18 cellular contexts compared by ENCODE assay signal in genomic region chr4:42787071-42787463, GRCh38.
"Had no signal": no experiment of that assay in that cellular context is flagged by ENCODE, and none has a peak within 500 bp of the region (broad histone marks: within the 10 kb centered on the region; RNA-seq: fewer than 3 reads in every experiment).

No MANE protein-coding gene starts in this region.

- H3K27ac Mint-ChIP-seq: T-cell; T-helper 1 cell treated with Interleukin-12 subunit alpha and Interleukin-12 subunit beta and Interleukin-4 antibody, amounts not matched to agents 30 μg/mL and 1 μg/mL, for 36 hours had no signal

- H3K36me3 Mint-ChIP-seq: T-cell had no signal

- H3K4me2 ChIP-seq: SK-N-SH had no signal

- ATAC-seq: Panc1, PC-3, T-cell had no signal

- H3K9me3 Mint-ChIP-seq: T-helper 1 cell treated with Interleukin-12 subunit alpha and Interleukin-12 subunit beta and Interleukin-4 antibody, amounts not matched to agents 30 μg/mL and 1 μg/mL, for 36 hours had no signal

- H3K9me3 ChIP-seq: SK-N-SH had no signal

- H3K4me3 Mint-ChIP-seq: T-cell; T-helper 1 cell treated with Interleukin-12 subunit alpha and Interleukin-12 subunit beta and Interleukin-4 antibody, amounts not matched to agents 30 μg/mL and 1 μg/mL, for 36 hours had no signal

- H3K27ac ChIP-seq: HL-60, RWPE1 had no signal

- H3K4me1 Mint-ChIP-seq: T-cell had no signal

- H3K9me2 ChIP-seq: SK-N-SH had no signal

- DNase-seq: KBM-7; MV-4-11; NCI-H1048; NCI-H1105; NCI-H1436 treated with DMSO at 0.1 percent for 48 hours; NCI-H226; NCI-H69; NCI-H774; NK-92 treated with Interleukin-12 subunit alpha and Interleukin-12 subunit beta, amount 100 ng/mL, for 24 hours; PC-3; SHP77; SK-N-SH; SW 1271; T-cell had no signal

- H3K9ac ChIP-seq: SK-N-SH had no signal
